In the genomic region with DNA sequence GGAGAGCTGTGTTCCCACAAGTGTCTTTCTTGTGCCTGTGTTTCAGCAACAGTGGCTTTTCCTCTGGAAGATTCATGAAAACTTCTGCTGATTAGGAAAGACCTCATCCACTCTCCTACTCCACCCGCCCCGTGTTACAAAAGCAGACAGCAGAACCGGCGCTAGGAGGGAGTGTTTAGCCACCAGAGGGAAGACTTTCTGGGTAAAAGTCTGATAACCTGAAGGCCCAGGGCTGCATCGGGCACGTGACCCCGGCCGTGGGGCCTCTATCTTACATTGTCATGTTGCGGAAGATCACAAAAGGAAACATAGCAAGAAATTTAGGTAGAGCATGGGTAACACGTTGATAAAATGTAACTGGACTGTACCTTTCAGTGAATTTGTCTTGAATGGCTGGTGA, we compare ENCODE assay signal across 1 cellular context.
TF ChIP-seq lines count a peak whose summit lies in the region.

No MANE protein-coding gene starts in this region.

TF ChIP-seq in IMR-90, 13 proteins besides CTCF, POLR2A, EP300 and RAD21 (continued from another document):
- no peak for TF ChIP-seq CHD1 (IDR thresholded peaks at IDR 0.05; ENCODE audit: low read depth, low read length)
- TF ChIP-seq MAZ (IDR thresholded peaks at IDR 0.05; ENCODE audit: borderline replicate concordance, low read depth, low read length): no peak
- TF ChIP-seq RFX5 (IDR thresholded peaks at IDR 0.05; ENCODE audit: low read depth, low read length): no peak
- no peak for TF ChIP-seq RCOR1 (IDR thresholded peaks at IDR 0.05; ENCODE audit: insufficient replicate concordance, low read length)
- no peak for TF ChIP-seq CEBPB (IDR thresholded peaks at IDR 0.05; ENCODE audit: low read depth, low read length)
- TF ChIP-seq, protein P1, sequence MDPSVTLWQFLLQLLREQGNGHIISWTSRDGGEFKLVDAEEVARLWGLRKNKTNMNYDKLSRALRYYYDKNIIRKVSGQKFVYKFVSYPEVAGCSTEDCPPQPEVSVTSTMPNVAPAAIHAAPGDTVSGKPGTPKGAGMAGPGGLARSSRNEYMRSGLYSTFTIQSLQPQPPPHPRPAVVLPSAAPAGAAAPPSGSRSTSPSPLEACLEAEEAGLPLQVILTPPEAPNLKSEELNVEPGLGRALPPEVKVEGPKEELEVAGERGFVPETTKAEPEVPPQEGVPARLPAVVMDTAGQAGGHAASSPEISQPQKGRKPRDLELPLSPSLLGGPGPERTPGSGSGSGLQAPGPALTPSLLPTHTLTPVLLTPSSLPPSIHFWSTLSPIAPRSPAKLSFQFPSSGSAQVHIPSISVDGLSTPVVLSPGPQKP (IDR thresholded peaks at IDR 0.05; ENCODE audit: borderline replicate concordance, low read depth, low read length): no peak
- TF ChIP-seq MXI1 (IDR thresholded peaks at IDR 0.05; ENCODE audit: borderline replicate concordance, low read depth, low read length): no peak
- no peak for TF ChIP-seq MAFK (IDR thresholded peaks at IDR 0.05; ENCODE audit: low read depth, low read length)
